In the genomic region with DNA sequence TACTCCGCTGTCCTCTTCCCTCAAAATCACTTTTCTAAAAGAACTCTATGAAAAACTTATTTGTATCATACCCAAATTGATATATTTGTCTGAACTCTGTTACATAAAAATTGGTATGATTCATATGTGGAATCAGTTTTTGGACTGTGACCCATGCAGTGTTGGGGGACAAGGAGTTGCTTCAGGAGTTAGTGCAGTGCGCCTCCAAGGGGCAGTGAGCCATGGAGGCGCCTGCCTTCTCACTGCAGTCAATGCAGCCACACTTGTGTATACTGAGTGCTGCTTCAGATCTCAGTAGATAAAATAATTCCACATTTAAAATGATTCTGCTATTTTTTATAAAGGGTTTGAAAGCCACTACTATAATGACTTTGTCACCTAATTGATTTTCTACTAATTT, we compare ENCODE assay signal across 15 cellular contexts. TPM values are rescaled to one million over a fixed set of nuclear protein-coding genes. Genes with fewer than 3 reads are reported as not detected.
DNase-seq lines count a peak whose midpoint lies in the region; ATAC-seq and TF ChIP-seq lines count a peak whose summit lies in the region.
"Had no signal": no experiment of that assay in that cellular context is flagged by ENCODE, and none has a peak within 500 bp of the region (broad histone marks: within the 10 kb centered on the region; RNA-seq: fewer than 3 reads in every experiment).

No MANE protein-coding gene starts in this region.

- TF ChIP-seq CTCF in DOHH2 (IDR thresholded peaks at IDR 0.05; ENCODE audit: low read depth, low read length, poor library complexity, severe bottlenecking) (peak; percentile 29), VCaP (conservative IDR thresholded peaks at IDR 0.05) (0 out of 2 replicates have a peak, but pooled peaks have one; percentile 7), vagina (IDR thresholded peaks at IDR 0.05) (no peak), left lung (IDR thresholded peaks at IDR 0.05) (no peak)

- H3K4me1 ChIP-seq in DOHH2 (ENCODE audit: control insufficient read depth, low read length) (peaks cover 12% of the 10 kb centered on the region), vagina (no peaks in the 10 kb centered on the region), left lung (no peaks in the 10 kb centered on the region)
- H3K4me1 ChIP-seq: BLaER1 treated with 17β-estradiol and CSF1 and Interleukin-3, amounts not matched to agents 10 nM and 100 nM had no signal

- TF ChIP-seq RAD21 in Ishikawa (IDR thresholded peaks at IDR 0.05; ENCODE audit: low read depth): peak; percentile 37

- intact Hi-C loops in vagina (cut with DNase I): no loop called here
- intact Hi-C loops in left lung (cut with DNase I): no loop called here

- H3K27ac ChIP-seq in DOHH2 (ENCODE audit: low read depth, low read length): no peak overlapping the region
- peak overlapping the region; percentile 63; the same call in 1 of the 2 replicates for H3K27ac ChIP-seq in VCaP
- H3K27ac ChIP-seq in vagina: no peak overlapping the region
- H3K27ac ChIP-seq in left lung: no peak overlapping the region
- H3K27ac ChIP-seq: BLaER1 treated with 17β-estradiol and CSF1 and Interleukin-3, amounts not matched to agents 10 nM and 100 nM; esophagus muscularis mucosa had no signal

- H3K9me3 ChIP-seq in DOHH2 (ENCODE audit: control insufficient read depth, insufficient read depth, low read length) (no peaks in the 10 kb centered on the region), vagina (no peaks in the 10 kb centered on the region), left lung (no peaks in the 10 kb centered on the region)
- H3K9me3 ChIP-seq: BLaER1 treated with 17β-estradiol and CSF1 and Interleukin-3, amounts not matched to agents 10 nM and 100 nM; esophagus muscularis mucosa had no signal

- no peaks in the 10 kb centered on the region for H3K79me2 ChIP-seq in DOHH2 (ENCODE audit: control insufficient read depth, low read length)

- TF ChIP-seq POLR2A in vagina (IDR thresholded peaks at IDR 0.05): no peak

- H3K36me3 ChIP-seq in DOHH2 (ENCODE audit: control insufficient read depth, low read length) (peaks cover 28% of the 10 kb centered on the region), vagina (peaks cover 0 to 21% of the 10 kb centered on the region in 2 donors), left lung (peaks cover 0 to 6% of the 10 kb centered on the region in 2 donors)

- H3K27me3 ChIP-seq in DOHH2 (ENCODE audit: control insufficient read depth, low read length) (no peaks in the 10 kb centered on the region), vagina (no peaks in the 10 kb centered on the region), left lung (no peaks in the 10 kb centered on the region)
- H3K27me3 ChIP-seq: BLaER1 treated with 17β-estradiol and CSF1 and Interleukin-3, amounts not matched to agents 10 nM and 100 nM; esophagus muscularis mucosa had no signal

- H3K4me3 ChIP-seq in DOHH2 (ENCODE audit: low read length): no peak overlapping the region
- no peak overlapping the region for H3K4me3 ChIP-seq in vagina
- H3K4me3 ChIP-seq in left lung: no peak overlapping the region
- H3K4me3 ChIP-seq: BLaER1 treated with 17β-estradiol and CSF1 and Interleukin-3, amounts not matched to agents 10 nM and 100 nM; esophagus muscularis mucosa had no signal

- no peaks in the 10 kb centered on the region for H3F3A ChIP-seq in DOHH2 (ENCODE audit: control insufficient read depth, insufficient read depth)

- no peak for ATAC-seq in left lung

- H4K20me1 ChIP-seq in DOHH2 (ENCODE audit: control insufficient read depth, insufficient read depth, low read depth, low read length): no peaks in the 10 kb centered on the region
- H4K20me1 ChIP-seq: BLaER1 treated with 17β-estradiol and CSF1 and Interleukin-3, amounts not matched to agents 10 nM and 100 nM had no signal

- no peak overlapping the region for H3K4me2 ChIP-seq in DOHH2 (ENCODE audit: low read length)
- H3K4me2 ChIP-seq: BLaER1 treated with 17β-estradiol and CSF1 and Interleukin-3, amounts not matched to agents 10 nM and 100 nM had no signal

- DNase-seq in left kidney (ENCODE audit: low read depth, low spot score) (peak; percentile 12), DMS153 treated with DMSO at 0.1 percent for 48 hours (lab: John Stamatoyannopoulos, UW; ENCODE audit: unreplicated experiment) (no peak), vagina (ENCODE audit: extremely low spot score in 2 of 2) (no peak), left lung (no peak)
- DNase-seq in stimulated activated CD4-positive, alpha-beta T cell treated with anti-CD3 and anti-CD28 coated beads, Interleukin-4, amount 100 ng/mL, for 24 hours: no peak
- DNase-seq: activated CD4-positive, alpha-beta T cell treated with anti-CD3 and anti-CD28 coated beads, Interleukin-2, amount 50 U/mL, for 1 hour; activated T-cell treated with anti-CD3 and anti-CD28 coated beads, Interleukin-2, amount 50 U/mL, for 48 hours; NCI-H345; RPMI8226; stimulated activated naive CD4-positive, alpha-beta T cell had no signal

- no peak for TF ChIP-seq EP300 in Ishikawa (IDR thresholded peaks at IDR 0.05; ENCODE audit: borderline replicate concordance)

- H3K9me2 ChIP-seq in DOHH2 (replicated peaks; ENCODE audit: control insufficient read depth, low read length): no peaks in the 10 kb centered on the region

TF ChIP-seq in Ishikawa, 13 proteins besides CTCF, POLR2A, EP300 and RAD21:
- TF ChIP-seq FOXM1 (IDR thresholded peaks at IDR 0.05; ENCODE audit: borderline replicate concordance, low read depth) (no peak), CEBPB (IDR thresholded peaks at IDR 0.05) (no peak), EGR1 (IDR thresholded peaks at IDR 0.05) (no peak), NFIC (IDR thresholded peaks at IDR 0.05) (no peak), TCF12 (IDR thresholded peaks at IDR 0.05; ENCODE audit: low read depth) (no peak), CREB1 (IDR thresholded peaks at IDR 0.05; ENCODE audit: low read depth) (no peak), TEAD4 (IDR thresholded peaks at IDR 0.05) (no peak), TAF1 (IDR thresholded peaks at IDR 0.05; ENCODE audit: low read depth) (no peak), ZBTB7A (IDR thresholded peaks at IDR 0.05; ENCODE audit: low read depth) (no peak), YY1 (IDR thresholded peaks at IDR 0.05; ENCODE audit: low read depth) (no peak)
- TF ChIP-seq, protein P1, sequence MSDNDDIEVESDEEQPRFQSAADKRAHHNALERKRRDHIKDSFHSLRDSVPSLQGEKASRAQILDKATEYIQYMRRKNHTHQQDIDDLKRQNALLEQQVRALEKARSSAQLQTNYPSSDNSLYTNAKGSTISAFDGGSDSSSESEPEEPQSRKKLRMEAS (IDR thresholded peaks at IDR 0.05): no peak
- TF ChIP-seq, protein P2, sequence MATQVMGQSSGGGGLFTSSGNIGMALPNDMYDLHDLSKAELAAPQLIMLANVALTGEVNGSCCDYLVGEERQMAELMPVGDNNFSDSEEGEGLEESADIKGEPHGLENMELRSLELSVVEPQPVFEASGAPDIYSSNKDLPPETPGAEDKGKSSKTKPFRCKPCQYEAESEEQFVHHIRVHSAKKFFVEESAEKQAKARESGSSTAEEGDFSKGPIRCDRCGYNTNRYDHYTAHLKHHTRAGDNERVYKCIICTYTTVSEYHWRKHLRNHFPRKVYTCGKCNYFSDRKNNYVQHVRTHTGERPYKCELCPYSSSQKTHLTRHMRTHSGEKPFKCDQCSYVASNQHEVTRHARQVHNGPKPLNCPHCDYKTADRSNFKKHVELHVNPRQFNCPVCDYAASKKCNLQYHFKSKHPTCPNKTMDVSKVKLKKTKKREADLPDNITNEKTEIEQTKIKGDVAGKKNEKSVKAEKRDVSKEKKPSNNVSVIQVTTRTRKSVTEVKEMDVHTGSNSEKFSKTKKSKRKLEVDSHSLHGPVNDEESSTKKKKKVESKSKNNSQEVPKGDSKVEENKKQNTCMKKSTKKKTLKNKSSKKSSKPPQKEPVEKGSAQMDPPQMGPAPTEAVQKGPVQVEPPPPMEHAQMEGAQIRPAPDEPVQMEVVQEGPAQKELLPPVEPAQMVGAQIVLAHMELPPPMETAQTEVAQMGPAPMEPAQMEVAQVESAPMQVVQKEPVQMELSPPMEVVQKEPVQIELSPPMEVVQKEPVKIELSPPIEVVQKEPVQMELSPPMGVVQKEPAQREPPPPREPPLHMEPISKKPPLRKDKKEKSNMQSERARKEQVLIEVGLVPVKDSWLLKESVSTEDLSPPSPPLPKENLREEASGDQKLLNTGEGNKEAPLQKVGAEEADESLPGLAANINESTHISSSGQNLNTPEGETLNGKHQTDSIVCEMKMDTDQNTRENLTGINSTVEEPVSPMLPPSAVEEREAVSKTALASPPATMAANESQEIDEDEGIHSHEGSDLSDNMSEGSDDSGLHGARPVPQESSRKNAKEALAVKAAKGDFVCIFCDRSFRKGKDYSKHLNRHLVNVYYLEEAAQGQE (IDR thresholded peaks at IDR 0.05; ENCODE audit: low read depth): no peak
- TF ChIP-seq, protein P3, sequence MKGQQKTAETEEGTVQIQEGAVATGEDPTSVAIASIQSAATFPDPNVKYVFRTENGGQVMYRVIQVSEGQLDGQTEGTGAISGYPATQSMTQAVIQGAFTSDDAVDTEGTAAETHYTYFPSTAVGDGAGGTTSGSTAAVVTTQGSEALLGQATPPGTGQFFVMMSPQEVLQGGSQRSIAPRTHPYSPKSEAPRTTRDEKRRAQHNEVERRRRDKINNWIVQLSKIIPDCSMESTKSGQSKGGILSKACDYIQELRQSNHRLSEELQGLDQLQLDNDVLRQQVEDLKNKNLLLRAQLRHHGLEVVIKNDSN (IDR thresholded peaks at IDR 0.05): no peak

RNA-seq across cellular contexts. Expression of a gene that starts 32.5 kb away (rescaled TPM):
- total RNA-seq in vagina (13.0 TPM), left lung (10 to 100 TPM in 1 of 2 donors, 1 to 10 TPM in 1; 7.3 to 10.5 TPM)

RNA-seq across cellular contexts. Expression of a gene that starts 32.8 kb away (rescaled TPM):
- 2.7 TPM for total RNA-seq in vagina
- 1 to 10 TPM; 1.6 to 3.1 TPM for total RNA-seq in left lung

RNA-seq across cellular contexts. Expression of a gene that starts 47.4 kb away (rescaled TPM):
- total RNA-seq in vagina: 70.0 TPM
- total RNA-seq in left lung: 100 to 1,000 TPM in 1 of 2 donors, 10 to 100 TPM in 1; 71.4 to 127 TPM

Comparison
In these comparisons a context has a peak if more than half of its experiments do, and no peak if none do; other contexts are left out.
1. CTCF ChIP-seq: peak in DOHH2 (single experiment) and VCaP (single experiment); none in vagina (0 of 3) and left lung (0 of 2).